1 cellular context compared by ENCODE assay signal in genomic region chr5:180807654-180808414, GRCh38.
TF ChIP-seq lines count a peak whose summit lies in the region.

No MANE protein-coding gene starts in this region.

TF ChIP-seq in endothelial cell of umbilical vein, 7 proteins besides CTCF, POLR2A, EP300 and RAD21:
- no peak for TF ChIP-seq FOS (IDR thresholded peaks at IDR 0.05; ENCODE audit: borderline replicate concordance, insufficient read depth, low read length)
- no peak for TF ChIP-seq JUN (IDR thresholded peaks at IDR 0.05; ENCODE audit: borderline replicate concordance, insufficient read depth, insufficient read length, low read depth)
- no peak for TF ChIP-seq MYC (IDR thresholded peaks at IDR 0.05; ENCODE audit: low read depth, low read length)
- TF ChIP-seq POLR2AphosphoS5 (IDR thresholded peaks at IDR 0.05; ENCODE audit: insufficient read depth, low read depth, low read length) = no peak
- TF ChIP-seq GATA2 (IDR thresholded peaks at IDR 0.05; ENCODE audit: insufficient read depth, insufficient read length, low read depth, low read length) = no peak
- no peak for TF ChIP-seq EZH2 (IDR thresholded peaks at IDR 0.05; ENCODE audit: borderline replicate concordance, low read depth, low read length, severe bottlenecking)
- TF ChIP-seq MAX (IDR thresholded peaks at IDR 0.05; ENCODE audit: insufficient read depth, insufficient read length) = no peak
